Comparison of ENCODE assay signal across 30 cellular contexts in genomic region chr13:109606404-109607028, GRCh38.
"Had no signal": no experiment of that assay in that cellular context is flagged by ENCODE, and none has a peak within 500 bp of the region (broad histone marks: within the 10 kb centered on the region; RNA-seq: fewer than 3 reads in every experiment).

No MANE protein-coding gene starts in this region.

- H3K36me3 ChIP-seq: adrenal gland, breast epithelium had no signal

- ATAC-seq: activated CD4-positive, alpha-beta T cell treated with anti-CD3 and anti-CD28 coated beads for 36 hours; activated CD8-positive, alpha-beta T cell treated with anti-CD3 and anti-CD28 coated beads for 36 hours; activated T-cell treated with anti-CD3 and anti-CD28 coated beads, Interleukin-2, amount 50 U/mL, for 72 hours; PC-3; T-cell had no signal

- H3K27me3 ChIP-seq: adrenal gland, breast epithelium had no signal

- H3K9me3 ChIP-seq: adrenal gland, breast epithelium had no signal

- H3K4me3 ChIP-seq: adrenal gland, breast epithelium, SK-N-MC had no signal

- DNase-seq: activated CD4-positive, alpha-beta T cell treated with anti-CD3 and anti-CD28 coated beads for 36 hours; activated CD4-positive, CD25-positive, alpha-beta regulatory T cell; activated CD8-positive, alpha-beta memory T cell treated with anti-CD3 and anti-CD28 coated beads, Interleukin-2, amount 50 U/mL, for 4 hours; activated CD8-positive, alpha-beta T cell treated with anti-CD3 and anti-CD28 coated beads for 36 hours; activated gamma-delta T cell treated with Interleukin-2 at 50 U/mL for 16 hours; activated naive CD4-positive, alpha-beta T cell treated with anti-CD3 and anti-CD28 coated beads, Interleukin-2, amount 10 ng/mL, durations not matched to agents 7 days and 5 days; activated naive CD8-positive, alpha-beta T cell treated with anti-CD3 and anti-CD28 coated beads for 36 hours; activated T-cell treated with anti-CD3 and anti-CD28 coated beads, Interleukin-2, amount 50 U/mL, for 72 hours; adrenal gland; aorta; caudate nucleus; IMR-90; Kasumi-1; KBM-7; MV-4-11; NCI-H1092 treated with DMSO at 0.1 percent for 48 hours; NCI-H1417 treated with DMSO at 0.1 percent for 48 hours; NCI-H1694; NCI-H2029; NCI-H2107; NCI-H510A treated with DMSO at 0.1 percent for 48 hours; NCI-H69; NK-92 treated with Interleukin-12 subunit alpha and Interleukin-12 subunit beta, amount 100 ng/mL, for 24 hours; PC-3; SHP77; T-cell; T-helper 2 cell had no signal

- H3K27ac ChIP-seq: adrenal gland, breast epithelium, SK-N-MC, VCaP had no signal

- H3K4me1 ChIP-seq: adrenal gland, breast epithelium had no signal
